Comparison of ENCODE assay signal across 31 cellular contexts in the genomic region with DNA sequence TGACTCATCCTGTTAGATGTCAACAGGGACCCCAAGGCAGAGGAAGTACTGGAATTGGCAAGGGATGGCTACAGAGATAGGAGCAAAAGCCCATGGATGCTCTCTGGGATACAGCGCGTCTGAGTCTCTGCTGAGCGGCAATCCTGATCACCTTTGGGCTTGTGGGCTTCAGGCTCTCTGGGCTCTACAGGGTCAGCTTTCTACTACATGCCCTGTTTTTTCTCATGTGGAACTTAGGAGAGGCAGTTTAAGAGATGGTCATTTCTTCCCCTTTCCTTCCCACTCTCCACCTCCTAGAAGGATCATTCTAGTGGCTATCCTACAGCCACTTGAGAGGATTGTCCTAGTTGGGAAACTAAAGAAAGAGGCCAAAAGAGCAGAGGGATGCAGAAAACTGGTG. TPM values are rescaled to one million over a fixed set of nuclear protein-coding genes. Genes with fewer than 3 reads are reported as not detected.
"Had no signal": no experiment of that assay in that cellular context is flagged by ENCODE, and none has a peak within 500 bp of the region (broad histone marks: within the 10 kb centered on the region; RNA-seq: fewer than 3 reads in every experiment).

No MANE protein-coding gene starts in this region.

- H3K27ac ChIP-seq: left ventricle myocardium inferior, ovary, right atrium auricular region, right lobe of liver, stomach, testis, thyroid gland, transverse colon, upper lobe of left lung, vagina had no signal

- H3K4me3 ChIP-seq: left ventricle myocardium inferior, lung, mucosa of descending colon, ovary, right atrium auricular region, right lobe of liver, smooth muscle cell, stomach, testis, thyroid gland, transverse colon, upper lobe of left lung, vagina had no signal

- H3K36me3 ChIP-seq: left ventricle myocardium inferior, ovary, right atrium auricular region, transverse colon, upper lobe of left lung, vagina had no signal

- H3K36me3 Mint-ChIP-seq: natural killer cell treated with Interleukin-12 subunit alpha and Interleukin-12 subunit beta and Interleukin-15 and Interleukin-18, amount 100 ng/mL, for 72 hours had no signal

- DNase-seq: left ventricle myocardium inferior; midbrain; mucosa of descending colon; naive thymus-derived CD4-positive, alpha-beta T cell; ovary; stimulated activated CD4-positive, alpha-beta T cell treated with anti-CD3 and anti-CD28 coated beads, Interleukin-1b, Interleukin-23, amount 100 ng/mL, for 48 hours; stimulated activated CD4-positive, alpha-beta T cell treated with anti-CD3 and anti-CD28 coated beads, Interleukin-2, amount 100 ng/mL, for 48 hours; stimulated activated CD4-positive, alpha-beta T cell treated with anti-CD3 and anti-CD28 coated beads, Interleukin-4, amount 100 ng/mL, for 4 hours; stimulated activated CD8-positive, alpha-beta memory T cell treated with anti-CD3 and anti-CD28 coated beads, Interleukin-4, amount 100 ng/mL, for 48 hours; stimulated activated naive B cell treated with anti-CD40 and anti-IgM and Interleukin-4, amounts not matched to agents 10 μg/mL and 1 μg/mL and 100 μg/mL, for 72 hours; stimulated activated naive CD8-positive, alpha-beta T cell treated with anti-CD3 and anti-CD28 coated beads, Interleukin-15, Interleukin-2, amounts not matched to agents 100 U/mL and 50 U/mL, for 24 hours; stomach; testis; thyroid gland; transverse colon; upper lobe of left lung had no signal

- H3K27me3 Mint-ChIP-seq: natural killer cell treated with Interleukin-12 subunit alpha and Interleukin-12 subunit beta and Interleukin-15 and Interleukin-18, amount 100 ng/mL, for 72 hours had no signal

- H3K27ac Mint-ChIP-seq: natural killer cell treated with Interleukin-12 subunit alpha and Interleukin-12 subunit beta and Interleukin-15 and Interleukin-18, amount 100 ng/mL, for 72 hours; progenitor cell of endocrine pancreas; stimulated activated naive B cell treated with anti-CD40 and anti-IgM and Interleukin-4, amounts not matched to agents 10 μg/mL and 1 μg/mL and 100 μg/mL, for 72 hours had no signal

- H3K4me2 ChIP-seq: smooth muscle cell had no signal

- H3K9me3 Mint-ChIP-seq: natural killer cell treated with Interleukin-12 subunit alpha and Interleukin-12 subunit beta and Interleukin-15 and Interleukin-18, amount 100 ng/mL, for 72 hours; stimulated activated naive B cell treated with anti-CD40 and anti-IgM and Interleukin-4, amounts not matched to agents 10 μg/mL and 1 μg/mL and 100 μg/mL, for 72 hours had no signal

- H3K4me3 Mint-ChIP-seq: naive thymus-derived CD4-positive, alpha-beta T cell; natural killer cell treated with Interleukin-12 subunit alpha and Interleukin-12 subunit beta and Interleukin-15 and Interleukin-18, amount 100 ng/mL, for 72 hours; stimulated activated naive B cell treated with anti-CD40 and anti-IgM and Interleukin-4, amounts not matched to agents 10 μg/mL and 1 μg/mL and 100 μg/mL, for 72 hours had no signal

- ATAC-seq: mucosa of descending colon; naive thymus-derived CD4-positive, alpha-beta T cell; natural killer cell treated with Interleukin-12 subunit alpha and Interleukin-12 subunit beta and Interleukin-15 and Interleukin-18, amount 100 ng/mL, for 72 hours; right lobe of liver; stimulated activated naive B cell treated with anti-CD40 and anti-IgM and Interleukin-4, amounts not matched to agents 10 μg/mL and 1 μg/mL and 100 μg/mL, for 72 hours; stimulated activated naive CD8-positive, alpha-beta T cell treated with anti-CD3 and anti-CD28 coated beads, Interleukin-15, Interleukin-2, amounts not matched to agents 100 U/mL and 50 U/mL, for 24 hours had no signal

- H3K27me3 ChIP-seq: ovary, right atrium auricular region, right lobe of liver, testis, thyroid gland, upper lobe of left lung, vagina had no signal

- H3K4me1 ChIP-seq: left ventricle myocardium inferior, right atrium auricular region, right lobe of liver, stomach, testis, thyroid gland, transverse colon, upper lobe of left lung, vagina had no signal

- H3K9me3 ChIP-seq: left ventricle myocardium inferior, mucosa of descending colon, ovary, right atrium auricular region, right lobe of liver, stomach, testis, thyroid gland, transverse colon, upper lobe of left lung, vagina had no signal

RNA-seq across cellular contexts. Expression of gene LINGO4, which starts 1.3 kb away (rescaled TPM):
- total RNA-seq: kidney epithelial cell; mesenteric fat pad; myocyte; natural killer cell treated with Interleukin-12 subunit alpha and Interleukin-12 subunit beta and Interleukin-15 and Interleukin-18, amount 100 ng/mL, for 72 hours; progenitor cell of endocrine pancreas; pulmonary artery endothelial cell; smooth muscle cell had no signal
- polyA plus RNA-seq: naive thymus-derived CD4-positive, alpha-beta T cell; neural cell; ovary; smooth muscle cell had no signal

RNA-seq across cellular contexts. Expression of gene RORC, which starts 27.7 kb away (rescaled TPM):
- total RNA-seq: progenitor cell of endocrine pancreas, pulmonary artery endothelial cell, smooth muscle cell had no signal
- polyA plus RNA-seq: smooth muscle cell had no signal

RNA-seq across cellular contexts. Expression of gene C2CD4D, which starts 35.7 kb away (rescaled TPM):
- total RNA-seq: left ventricle myocardium inferior, mesenteric fat pad, myocyte, renal cortical epithelial cell, right atrium auricular region, right lobe of liver, skeletal muscle tissue, smooth muscle cell, transverse colon, urinary bladder, vagina had no signal
- polyA plus RNA-seq: neural cell, smooth muscle cell had no signal
